ENCODE assay signal across 15 cellular contexts in the genomic region with DNA sequence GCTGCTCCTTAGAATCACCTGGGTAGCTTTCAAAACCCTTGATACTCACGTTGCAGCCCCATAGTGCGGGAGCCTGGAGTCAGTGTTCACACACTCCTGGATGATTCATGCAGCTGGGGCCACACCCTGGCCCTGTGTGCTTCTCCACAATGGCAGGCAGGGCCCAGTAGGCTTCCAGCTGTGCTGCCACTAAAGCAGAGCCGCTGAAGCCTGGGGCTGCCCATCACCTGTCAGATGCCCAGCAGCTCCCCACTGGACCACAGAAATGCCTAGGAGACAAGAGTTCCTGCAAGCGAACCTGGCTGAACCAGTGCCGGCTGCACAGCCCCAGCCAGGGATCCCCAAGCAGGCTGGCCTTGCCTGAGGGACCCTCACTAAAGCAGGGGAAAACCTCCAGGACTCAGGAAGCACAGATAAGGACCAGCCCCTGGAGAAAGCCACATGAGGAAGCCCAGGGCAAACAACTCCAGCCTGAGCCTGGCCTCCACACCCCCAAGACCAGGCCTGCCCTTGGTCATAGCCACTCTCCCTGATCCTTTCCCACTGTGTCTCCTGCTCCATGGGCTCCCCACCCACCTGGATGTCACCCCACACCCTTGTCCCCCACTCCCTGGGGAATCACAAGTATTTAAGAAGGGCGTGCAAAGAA.
DNase-seq lines count a peak whose midpoint lies in the region; ATAC-seq and TF ChIP-seq lines count a peak whose summit lies in the region.
"Had no signal": no experiment of that assay in that cellular context is flagged by ENCODE, and none has a peak within 500 bp of the region (broad histone marks: within the 10 kb centered on the region; RNA-seq: fewer than 3 reads in every experiment).

No MANE protein-coding gene starts in this region.

- H3K36me3 ChIP-seq in left ventricle myocardium inferior = no peaks in the 10 kb centered on the region

- peak; percentile 46 for DNase-seq in cardiac septum (ENCODE audit: low spot score)
- DNase-seq in left ventricle myocardium inferior = no peak
- peak; percentile 7 for DNase-seq in NCI-H460 (ENCODE audit: extremely low read depth, low read depth)
- peak in 1 of 2 donors; percentile 2 for DNase-seq in foreskin keratinocyte
- no peak for DNase-seq in germinal center (ENCODE audit: low spot score)
- DNase-seq in stimulated activated CD4-positive, alpha-beta T cell treated with anti-CD3 and anti-CD28 coated beads, Interleukin-15, amount 100 ng/mL, for 24 hours = no peak
- no peak for DNase-seq in NCI-H446 (lab: John Stamatoyannopoulos, UW)
- no peak for DNase-seq in stimulated activated CD4-positive, alpha-beta T cell treated with anti-CD3 and anti-CD28 coated beads, Interleukin-4, amount 100 ng/mL, for 4 hours
- DNase-seq: activated CD4-positive, CD25-positive, alpha-beta regulatory T cell treated with anti-CD3 and anti-CD28 coated beads, Interleukin-2, amount 50 U/mL, for 72 hours; activated T-cell treated with anti-CD3 and anti-CD28 coated beads, Interleukin-2, amount 50 U/mL, for 4 hours; AML-193; amygdala; HCEC 1CT; NCI-H1092; stimulated activated CD4-positive, alpha-beta T cell treated with anti-CD3 and anti-CD28 coated beads, Interleukin-2, amount 100 ng/mL, for 48 hours had no signal

- intact Hi-C loops in cardiac septum (cut with DNase I) (loop anchor here (5.0 kb wide), 1 partner anchor 108 kb away; no protein-coding TSS in a partner anchor), left ventricle myocardium inferior (cut with micrococcal nuclease) (no loop called here)

- no peak overlapping the region for H3K4me3 ChIP-seq in left ventricle myocardium inferior

- H3K9me3 ChIP-seq in left ventricle myocardium inferior (replicated peaks) = no peaks in the 10 kb centered on the region

- H3K4me1 ChIP-seq in left ventricle myocardium inferior (no peaks in the 10 kb centered on the region), foreskin keratinocyte (no peaks in the 10 kb centered on the region)

- peak; percentile 76 for ATAC-seq in foreskin keratinocyte
- ATAC-seq: activated T-cell treated with anti-CD3 and anti-CD28 coated beads, Interleukin-2, amount 50 U/mL, for 4 hours had no signal

- H3K27ac ChIP-seq in left ventricle myocardium inferior (replicated peaks) (no peak overlapping the region), foreskin keratinocyte (no peak overlapping the region)

- TF ChIP-seq CTCF in left ventricle myocardium inferior (IDR thresholded peaks at IDR 0.05; ENCODE audit: borderline replicate concordance) (no peak), foreskin keratinocyte (conservative IDR thresholded peaks at IDR 0.05) (no peak)

- H3K27me3 ChIP-seq in left ventricle myocardium inferior (ENCODE audit: low read depth) (peaks cover 19% of the 10 kb centered on the region), foreskin keratinocyte (no peaks in the 10 kb centered on the region)

Comparison
In these comparisons a context has a peak if more than half of its experiments do, and no peak if none do; other contexts are left out.
1. DNase-seq: peak in cardiac septum (single experiment) and NCI-H460 (single experiment); none in left ventricle myocardium inferior (single experiment), germinal center (single experiment), stimulated activated CD4-positive, alpha-beta T cell treated with anti-CD3 and anti-CD28 coated beads, Interleukin-15, amount 100 ng/mL, for 24 hours (single experiment), NCI-H446 (0 of 2) and stimulated activated CD4-positive, alpha-beta T cell treated with anti-CD3 and anti-CD28 coated beads, Interleukin-4, amount 100 ng/mL, for 4 hours (0 of 2).